Comparison of ENCODE assay signal across 1 cellular context in the genomic region with DNA sequence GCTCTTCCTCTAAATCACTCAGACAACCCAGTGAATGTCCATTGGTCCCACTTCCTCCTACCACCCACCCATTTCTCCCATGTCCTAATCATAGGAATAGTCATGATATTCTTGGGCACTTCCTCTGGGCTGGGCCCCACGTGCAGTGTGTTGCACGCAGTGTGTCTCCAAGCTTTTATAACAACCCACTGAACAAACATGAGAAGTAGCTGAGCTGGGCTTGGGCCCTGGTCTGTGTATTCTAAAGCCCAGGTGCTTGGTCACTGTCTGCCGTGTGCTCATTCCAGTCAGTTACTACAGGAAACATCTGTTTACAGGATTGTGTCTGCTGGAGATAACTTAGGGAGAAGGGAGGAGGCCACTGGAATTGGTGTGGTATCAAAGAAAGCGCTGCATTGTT.
TF ChIP-seq lines count a peak whose summit lies in the region.

No MANE protein-coding gene starts in this region.

TF ChIP-seq in WTC11, 78 proteins besides CTCF, POLR2A, EP300 and RAD21 (continued from another document):
- TF ChIP-seq, protein P1, sequence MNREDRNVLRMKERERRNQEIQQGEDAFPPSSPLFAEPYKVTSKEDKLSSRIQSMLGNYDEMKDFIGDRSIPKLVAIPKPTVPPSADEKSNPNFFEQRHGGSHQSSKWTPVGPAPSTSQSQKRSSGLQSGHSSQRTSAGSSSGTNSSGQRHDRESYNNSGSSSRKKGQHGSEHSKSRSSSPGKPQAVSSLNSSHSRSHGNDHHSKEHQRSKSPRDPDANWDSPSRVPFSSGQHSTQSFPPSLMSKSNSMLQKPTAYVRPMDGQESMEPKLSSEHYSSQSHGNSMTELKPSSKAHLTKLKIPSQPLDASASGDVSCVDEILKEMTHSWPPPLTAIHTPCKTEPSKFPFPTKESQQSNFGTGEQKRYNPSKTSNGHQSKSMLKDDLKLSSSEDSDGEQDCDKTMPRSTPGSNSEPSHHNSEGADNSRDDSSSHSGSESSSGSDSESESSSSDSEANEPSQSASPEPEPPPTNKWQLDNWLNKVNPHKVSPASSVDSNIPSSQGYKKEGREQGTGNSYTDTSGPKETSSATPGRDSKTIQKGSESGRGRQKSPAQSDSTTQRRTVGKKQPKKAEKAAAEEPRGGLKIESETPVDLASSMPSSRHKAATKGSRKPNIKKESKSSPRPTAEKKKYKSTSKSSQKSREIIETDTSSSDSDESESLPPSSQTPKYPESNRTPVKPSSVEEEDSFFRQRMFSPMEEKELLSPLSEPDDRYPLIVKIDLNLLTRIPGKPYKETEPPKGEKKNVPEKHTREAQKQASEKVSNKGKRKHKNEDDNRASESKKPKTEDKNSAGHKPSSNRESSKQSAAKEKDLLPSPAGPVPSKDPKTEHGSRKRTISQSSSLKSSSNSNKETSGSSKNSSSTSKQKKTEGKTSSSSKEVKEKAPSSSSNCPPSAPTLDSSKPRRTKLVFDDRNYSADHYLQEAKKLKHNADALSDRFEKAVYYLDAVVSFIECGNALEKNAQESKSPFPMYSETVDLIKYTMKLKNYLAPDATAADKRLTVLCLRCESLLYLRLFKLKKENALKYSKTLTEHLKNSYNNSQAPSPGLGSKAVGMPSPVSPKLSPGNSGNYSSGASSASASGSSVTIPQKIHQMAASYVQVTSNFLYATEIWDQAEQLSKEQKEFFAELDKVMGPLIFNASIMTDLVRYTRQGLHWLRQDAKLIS (CRISPR knock-in tag; IDR thresholded peaks at IDR 0.05; ENCODE audit: borderline replicate concordance), result no peak
- TF ChIP-seq, protein P2, sequence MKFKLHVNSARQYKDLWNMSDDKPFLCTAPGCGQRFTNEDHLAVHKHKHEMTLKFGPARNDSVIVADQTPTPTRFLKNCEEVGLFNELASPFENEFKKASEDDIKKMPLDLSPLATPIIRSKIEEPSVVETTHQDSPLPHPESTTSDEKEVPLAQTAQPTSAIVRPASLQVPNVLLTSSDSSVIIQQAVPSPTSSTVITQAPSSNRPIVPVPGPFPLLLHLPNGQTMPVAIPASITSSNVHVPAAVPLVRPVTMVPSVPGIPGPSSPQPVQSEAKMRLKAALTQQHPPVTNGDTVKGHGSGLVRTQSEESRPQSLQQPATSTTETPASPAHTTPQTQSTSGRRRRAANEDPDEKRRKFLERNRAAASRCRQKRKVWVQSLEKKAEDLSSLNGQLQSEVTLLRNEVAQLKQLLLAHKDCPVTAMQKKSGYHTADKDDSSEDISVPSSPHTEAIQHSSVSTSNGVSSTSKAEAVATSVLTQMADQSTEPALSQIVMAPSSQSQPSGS (CRISPR knock-in tag; IDR thresholded peaks at IDR 0.05; ENCODE audit: borderline replicate concordance, low read depth), result no peak
- TF ChIP-seq NFYB (CRISPR knock-in tag; conservative IDR thresholded peaks at IDR 0.05; ENCODE audit: low read depth), result no peak
- TF ChIP-seq, protein P3, sequence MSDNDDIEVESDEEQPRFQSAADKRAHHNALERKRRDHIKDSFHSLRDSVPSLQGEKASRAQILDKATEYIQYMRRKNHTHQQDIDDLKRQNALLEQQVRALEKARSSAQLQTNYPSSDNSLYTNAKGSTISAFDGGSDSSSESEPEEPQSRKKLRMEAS (CRISPR knock-in tag; IDR thresholded peaks at IDR 0.05), result no peak
- TF ChIP-seq EMX1 (CRISPR knock-in tag; IDR thresholded peaks at IDR 0.05), result no peak
- TF ChIP-seq, protein P4, sequence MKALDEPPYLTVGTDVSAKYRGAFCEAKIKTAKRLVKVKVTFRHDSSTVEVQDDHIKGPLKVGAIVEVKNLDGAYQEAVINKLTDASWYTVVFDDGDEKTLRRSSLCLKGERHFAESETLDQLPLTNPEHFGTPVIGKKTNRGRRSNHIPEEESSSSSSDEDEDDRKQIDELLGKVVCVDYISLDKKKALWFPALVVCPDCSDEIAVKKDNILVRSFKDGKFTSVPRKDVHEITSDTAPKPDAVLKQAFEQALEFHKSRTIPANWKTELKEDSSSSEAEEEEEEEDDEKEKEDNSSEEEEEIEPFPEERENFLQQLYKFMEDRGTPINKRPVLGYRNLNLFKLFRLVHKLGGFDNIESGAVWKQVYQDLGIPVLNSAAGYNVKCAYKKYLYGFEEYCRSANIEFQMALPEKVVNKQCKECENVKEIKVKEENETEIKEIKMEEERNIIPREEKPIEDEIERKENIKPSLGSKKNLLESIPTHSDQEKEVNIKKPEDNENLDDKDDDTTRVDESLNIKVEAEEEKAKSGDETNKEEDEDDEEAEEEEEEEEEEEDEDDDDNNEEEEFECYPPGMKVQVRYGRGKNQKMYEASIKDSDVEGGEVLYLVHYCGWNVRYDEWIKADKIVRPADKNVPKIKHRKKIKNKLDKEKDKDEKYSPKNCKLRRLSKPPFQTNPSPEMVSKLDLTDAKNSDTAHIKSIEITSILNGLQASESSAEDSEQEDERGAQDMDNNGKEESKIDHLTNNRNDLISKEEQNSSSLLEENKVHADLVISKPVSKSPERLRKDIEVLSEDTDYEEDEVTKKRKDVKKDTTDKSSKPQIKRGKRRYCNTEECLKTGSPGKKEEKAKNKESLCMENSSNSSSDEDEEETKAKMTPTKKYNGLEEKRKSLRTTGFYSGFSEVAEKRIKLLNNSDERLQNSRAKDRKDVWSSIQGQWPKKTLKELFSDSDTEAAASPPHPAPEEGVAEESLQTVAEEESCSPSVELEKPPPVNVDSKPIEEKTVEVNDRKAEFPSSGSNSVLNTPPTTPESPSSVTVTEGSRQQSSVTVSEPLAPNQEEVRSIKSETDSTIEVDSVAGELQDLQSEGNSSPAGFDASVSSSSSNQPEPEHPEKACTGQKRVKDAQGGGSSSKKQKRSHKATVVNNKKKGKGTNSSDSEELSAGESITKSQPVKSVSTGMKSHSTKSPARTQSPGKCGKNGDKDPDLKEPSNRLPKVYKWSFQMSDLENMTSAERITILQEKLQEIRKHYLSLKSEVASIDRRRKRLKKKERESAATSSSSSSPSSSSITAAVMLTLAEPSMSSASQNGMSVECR (CRISPR knock-in tag; IDR thresholded peaks at IDR 0.05; ENCODE audit: borderline replicate concordance), result no peak
- TF ChIP-seq ESRRA (CRISPR knock-in tag; IDR thresholded peaks at IDR 0.05; ENCODE audit: borderline replicate concordance), result no peak
- TF ChIP-seq E2F4 (CRISPR knock-in tag; IDR thresholded peaks at IDR 0.05; ENCODE audit: borderline replicate concordance, low read depth), result no peak
- no peak for TF ChIP-seq ETV6 (CRISPR knock-in tag; IDR thresholded peaks at IDR 0.05)
- no peak for TF ChIP-seq E2F5 (CRISPR knock-in tag; IDR thresholded peaks at IDR 0.05)
- TF ChIP-seq ZNF423 (CRISPR knock-in tag; IDR thresholded peaks at IDR 0.05), result no peak
- no peak for TF ChIP-seq ZNF232 (CRISPR knock-in tag; IDR thresholded peaks at IDR 0.05)
